1 cellular context compared by ENCODE assay signal in genomic region chr6:158572653-158573541, GRCh38.
TF ChIP-seq lines count a peak whose summit lies in the region.

No MANE protein-coding gene starts in this region.

TF ChIP-seq in K562, 482 proteins besides CTCF, POLR2A, EP300 and RAD21 (continued from another document):
- TF ChIP-seq FOSL1 (tag; conservative IDR thresholded peaks at IDR 0.05), result no peak
- peak; percentile 20 for TF ChIP-seq SUPT5H (IDR thresholded peaks at IDR 0.05)
- TF ChIP-seq KLF10 (CRISPR knock-in tag; IDR thresholded peaks at IDR 0.05), result no peak
- TF ChIP-seq, protein P1, sequence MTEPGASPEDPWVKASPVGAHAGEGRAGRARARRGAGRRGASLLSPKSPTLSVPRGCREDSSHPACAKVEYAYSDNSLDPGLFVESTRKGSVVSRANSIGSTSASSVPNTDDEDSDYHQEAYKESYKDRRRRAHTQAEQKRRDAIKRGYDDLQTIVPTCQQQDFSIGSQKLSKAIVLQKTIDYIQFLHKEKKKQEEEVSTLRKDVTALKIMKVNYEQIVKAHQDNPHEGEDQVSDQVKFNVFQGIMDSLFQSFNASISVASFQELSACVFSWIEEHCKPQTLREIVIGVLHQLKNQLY (CRISPR knock-in tag; conservative IDR thresholded peaks at IDR 0.05), result 0 out of 4 replicates have a peak, but pooled peaks of 1 of the 2 experiments have one; percentile 35
